8 cellular contexts compared by ENCODE assay signal in genomic region chr9:2857564-2858198, GRCh38. TPM values are rescaled to one million over a fixed set of nuclear protein-coding genes. Genes with fewer than 3 reads are reported as not detected.
DNase-seq lines count a peak whose midpoint lies in the region; ATAC-seq and TF ChIP-seq lines count a peak whose summit lies in the region.

No MANE protein-coding gene starts in this region.

- TF ChIP-seq CTCF in Peyer's patch (IDR thresholded peaks at IDR 0.05) = peak; percentile 43 to 85 (median 64)
- peak; percentile 84 for TF ChIP-seq CTCF in fibroblast of villous mesenchyme (IDR thresholded peaks at IDR 0.05; ENCODE audit: insufficient read depth, low read depth, low read length)
- TF ChIP-seq CTCF in omental fat pad (IDR thresholded peaks at IDR 0.05) = no peak
- TF ChIP-seq CTCF in transverse colon (IDR thresholded peaks at IDR 0.05) = peak; percentile 59 to 80 (median 77)

- intact Hi-C loops in transverse colon (cut with DNase I; ENCODE audit: low total_unique reads) = loop anchor here (5.0 kb wide), 1 partner anchor 1515 kb away; no protein-coding TSS in a partner anchor

- TF ChIP-seq POLR2A in Peyer's patch (IDR thresholded peaks at IDR 0.05) = no peak
- no peak for TF ChIP-seq POLR2A in transverse colon (IDR thresholded peaks at IDR 0.05)

- H3K4me1 ChIP-seq in Peyer's patch (no peaks in the 10 kb centered on the region), transverse colon (no peaks in the 10 kb centered on the region)

- no peak overlapping the region for H3K4me3 ChIP-seq in Peyer's patch
- no peak overlapping the region for H3K4me3 ChIP-seq in fibroblast of villous mesenchyme (ENCODE audit: low read depth, low read length)
- H3K4me3 ChIP-seq in transverse colon = no peak overlapping the region

- peak; percentile 93 for ATAC-seq in GM21825 (IDR thresholded peaks at IDR 0.05; ENCODE audit: unreplicated experiment)
- peak; percentile 73 for ATAC-seq in omental fat pad (ENCODE audit: low FRiP score)

- TF ChIP-seq EP300 in transverse colon (IDR thresholded peaks at IDR 0.05; ENCODE audit: low read depth) = no peak

- H3K36me3 ChIP-seq in Peyer's patch (no peaks in the 10 kb centered on the region), transverse colon (no peaks in the 10 kb centered on the region)

- in situ Hi-C loops in transverse colon (cut with MboI; ENCODE audit: low pct_ligation_motif_present in 1 of 4, low pct_unique_long_range_greater_than_20kb in 1 of 4, low sequenced_read_pairs in 3 of 4) = loop anchor here in 3 of 4 donors (25.0 kb wide), 3 partner anchors 330 to 1505 kb away; no protein-coding TSS in a partner anchor

- H3K27ac ChIP-seq in Peyer's patch (no peak overlapping the region), transverse colon (no peak overlapping the region)

- 20 to 63% methylated on average over 2 to 8 of the region's 8 CpGs for WGBS in transverse colon (ENCODE audit: low coverage in 1 of 2), 2 donors

- H3K27me3 ChIP-seq in Peyer's patch (no peaks in the 10 kb centered on the region), transverse colon (peaks cover 22% of the 10 kb centered on the region)

- DNase-seq in GF-D8 (lab: John Stamatoyannopoulos, UW) (peak; percentile 34), KG1 (lab: John Stamatoyannopoulos, UW) (peak; percentile 67), Peyer's patch (peak in 2 of 3 donors; percentile 57 to 83), activated T-helper 1 cell treated with Interleukin-2 at 50 U/mL for 16 hours (ENCODE audit: low read depth) (peak; percentile 22), fibroblast of villous mesenchyme (ENCODE audit: low read depth) (peak; percentile 72), omental fat pad (ENCODE audit: low spot score) (peak; percentile 49), transverse colon (peak; percentile 62)

- no peaks in the 10 kb centered on the region for H3K9me3 ChIP-seq in Peyer's patch
- H3K9me3 ChIP-seq in transverse colon = no peaks in the 10 kb centered on the region

RNA-seq across cellular contexts. Expression of gene PUM3, which starts 13.8 kb away (rescaled TPM):
- total RNA-seq in Peyer's patch = 100 to 1,000 TPM in 1 of 4 donors, 10 to 100 TPM in 3; 21.4 to 116 (median 30.8) TPM
- total RNA-seq in fibroblast of villous mesenchyme = 50.3 and 68.7 TPM in 2 replicates
- 100 to 1,000 TPM in 1 of 4 donors, 10 to 100 TPM in 3; 38.2 to 108 (median 43.7) TPM for total RNA-seq in omental fat pad
- 10 to 100 TPM in 3 of 4 donors, 1 to 10 TPM in 1; 8.6 to 35.6 (median 13.9) TPM for total RNA-seq in transverse colon

Comparison
In these comparisons a context has a peak if more than half of its experiments do, and no peak if none do; other contexts are left out.
1. DNase-seq: peak in every context shown above with its lines; median percentile 72 in fibroblast of villous mesenchyme; 70 in Peyer's patch; 67 in KG1; 62 in transverse colon; 49 in omental fat pad; 34 in GF-D8; 22 in activated T-helper 1 cell treated with Interleukin-2 at 50 U/mL for 16 hours.
2. CTCF ChIP-seq: peak in Peyer's patch (6 of 6), fibroblast of villous mesenchyme (single experiment) and transverse colon (5 of 5); none in omental fat pad (0 of 3).